Comparison of ENCODE assay signal across 15 cellular contexts in genomic region chr13:114104626-114105350, GRCh38. TPM values are rescaled to one million over a fixed set of nuclear protein-coding genes. Genes with fewer than 3 reads are reported as not detected.
DNase-seq lines count a peak whose midpoint lies in the region; ATAC-seq and TF ChIP-seq lines count a peak whose summit lies in the region.
"Had no signal": no experiment of that assay in that cellular context is flagged by ENCODE, and none has a peak within 500 bp of the region (broad histone marks: within the 10 kb centered on the region; RNA-seq: fewer than 3 reads in every experiment).

No MANE protein-coding gene starts in this region.

- no peak overlapping the region for H3K4me3 ChIP-seq in CD8-positive, alpha-beta memory T cell (ENCODE audit: low read length)
- no peak overlapping the region for H3K4me3 ChIP-seq in RWPE2 (ENCODE audit: severe bottlenecking)
- H3K4me3 ChIP-seq in right atrium auricular region: no peak overlapping the region
- H3K4me3 ChIP-seq in sigmoid colon: no peak overlapping the region
- H3K4me3 ChIP-seq in foreskin fibroblast (ENCODE audit: low read depth in 1 of 2, low read length in 2 of 2): no peak overlapping the region
- H3K4me3 ChIP-seq: colonic mucosa had no signal

- H3K4me1 Mint-ChIP-seq in CD8-positive, alpha-beta memory T cell: peaks cover 66 to 90% (median 71%) of the 10 kb centered on the region in 3 donors

- POLR2A ChIA-PET in CD8-positive, alpha-beta memory T cell (lab: Charles Lee): no interaction called here
- POLR2A ChIA-PET in HEK293T (lab: Yijun Ruan, JAX): no interaction called here
- POLR2A ChIA-PET in GM10248 (lab: Yijun Ruan, JAX): no interaction called here

- TF ChIP-seq CTCF in RWPE2 (IDR thresholded peaks at IDR 0.05; ENCODE audit: poor library complexity, severe bottlenecking) (no peak), right atrium auricular region (IDR thresholded peaks at IDR 0.05) (no peak), sigmoid colon (IDR thresholded peaks at IDR 0.05) (no peak), foreskin fibroblast (IDR thresholded peaks at IDR 0.05; ENCODE audit: low read depth, low read length) (no peak), GM10248 (IDR thresholded peaks at IDR 0.05; ENCODE audit: control extremely low read depth, extremely low read depth, low read depth, missing control alignments) (no peak)

- H3K27me3 Mint-ChIP-seq in CD8-positive, alpha-beta memory T cell: peaks cover 0 to 6% of the 10 kb centered on the region in 2 donors

- peak overlapping the region; percentile 27 to 82 (median 67) for H3K4me3 Mint-ChIP-seq in CD8-positive, alpha-beta memory T cell

- ATAC-seq in RWPE2 (ENCODE audit: low read depth): no peak

- H3K36me3 ChIP-seq in CD8-positive, alpha-beta memory T cell (ENCODE audit: insufficient read depth, low read length): peaks cover 21% of the 10 kb centered on the region
- no peaks in the 10 kb centered on the region for H3K36me3 ChIP-seq in RWPE2 (ENCODE audit: low read depth)
- no peaks in the 10 kb centered on the region for H3K36me3 ChIP-seq in right atrium auricular region
- no peaks in the 10 kb centered on the region for H3K36me3 ChIP-seq in sigmoid colon
- H3K36me3 ChIP-seq: colonic mucosa had no signal

- no peak for TF ChIP-seq POLR2A in sigmoid colon (IDR thresholded peaks at IDR 0.05)

- peaks cover 0 to 65% (median 7%) of the 10 kb centered on the region in 3 donors for H3K36me3 Mint-ChIP-seq in CD8-positive, alpha-beta memory T cell

- WGBS in sigmoid colon, 2 donors: 80 to 87% methylated on average over 23 of the region's 23 CpGs

- peaks cover 0 to 7% (median 0%) of the 10 kb centered on the region in 5 donors for H3K9me3 Mint-ChIP-seq in CD8-positive, alpha-beta memory T cell
- H3K9me3 Mint-ChIP-seq: activated T-helper 2 cell treated with anti-CD3 and anti-CD28 coated beads, Interferon-gamma antibody, Interleukin-2, Interleukin-4, amounts not matched to agents 10 μg/mL and 5 μg/mL and 100 μg/mL, durations not matched to agents 14 hours and 24 hours and 36 hours had no signal

- CTCF ChIA-PET in CD8-positive, alpha-beta memory T cell (lab: Charles Lee): no interaction called here
- CTCF ChIA-PET in HEK293T (lab: Yijun Ruan, JAX): no interaction called here
- CTCF ChIA-PET in GM10248 (lab: Yijun Ruan, JAX): interaction anchor here (2.2 kb wide), 1 partner anchor 10 kb away, joined by 8 read pairs; no protein-coding TSS in a partner anchor

- H3K27ac ChIP-seq in CD8-positive, alpha-beta memory T cell (ENCODE audit: low read depth, low read length): no peak overlapping the region
- H3K27ac ChIP-seq in RWPE2 (ENCODE audit: poor library complexity, severe bottlenecking) (no peak overlapping the region), right atrium auricular region (no peak overlapping the region), sigmoid colon (peak overlapping the region; percentile 54 to 88 (median 68))
- H3K27ac ChIP-seq: colonic mucosa had no signal

- peak overlapping the region; percentile 71 to 97 (median 82) for H3K27ac Mint-ChIP-seq in CD8-positive, alpha-beta memory T cell
- H3K27ac Mint-ChIP-seq: activated T-helper 2 cell treated with anti-CD3 and anti-CD28 coated beads, Interferon-gamma antibody, Interleukin-2, Interleukin-4, amounts not matched to agents 10 μg/mL and 5 μg/mL and 100 μg/mL, durations not matched to agents 14 hours and 24 hours and 36 hours had no signal

- no peaks in the 10 kb centered on the region for H3K27me3 ChIP-seq in CD8-positive, alpha-beta memory T cell (ENCODE audit: insufficient read depth, low read length, poor library complexity, severe bottlenecking)
- H3K27me3 ChIP-seq in RWPE2 (ENCODE audit: insufficient read depth, poor library complexity, severe bottlenecking) (no peaks in the 10 kb centered on the region), right atrium auricular region (no peaks in the 10 kb centered on the region), sigmoid colon (no peaks in the 10 kb centered on the region)
- H3K27me3 ChIP-seq: colonic mucosa had no signal

- H3K9me3 ChIP-seq in CD8-positive, alpha-beta memory T cell (ENCODE audit: low read length): no peaks in the 10 kb centered on the region
- H3K9me3 ChIP-seq in RWPE2 (ENCODE audit: severe bottlenecking): no peaks in the 10 kb centered on the region
- H3K9me3 ChIP-seq in right atrium auricular region: no peaks in the 10 kb centered on the region
- no peaks in the 10 kb centered on the region for H3K9me3 ChIP-seq in sigmoid colon
- H3K9me3 ChIP-seq: colonic mucosa had no signal

- DNase-seq in CD8-positive, alpha-beta memory T cell: peak in 1 of 5 donors; percentile 34
- DNase-seq in RWPE2 (ENCODE audit: low spot score) (peak; percentile 48), right atrium auricular region (ENCODE audit: low spot score) (peak; percentile 47), sigmoid colon (peak; percentile 64), HEK293T (ENCODE audit: extremely low spot score) (no peak), foreskin fibroblast (no peak), NCI-H345 treated with DMSO at 0.1 percent for 48 hours (lab: John Stamatoyannopoulos, UW; ENCODE audit: unreplicated experiment) (no peak), GM10248 (ENCODE audit: extremely low spot score) (no peak)
- DNase-seq: colonic mucosa; NCI-H2171; occipital lobe; RPMI8226; stimulated activated CD4-positive, alpha-beta T cell treated with anti-CD3 and anti-CD28 coated beads, Interleukin-1b, Interleukin-23, amount 100 ng/mL, for 48 hours; stimulated activated naive CD4-positive, alpha-beta T cell treated with Interleukin-2 at 50 U/mL for 16 hours had no signal

- H3K4me1 ChIP-seq in CD8-positive, alpha-beta memory T cell (ENCODE audit: insufficient read depth, low read length): peaks cover 87% of the 10 kb centered on the region
- no peaks in the 10 kb centered on the region for H3K4me1 ChIP-seq in RWPE2 (ENCODE audit: insufficient read depth, poor library complexity, severe bottlenecking)
- peaks cover 0 to 52% of the 10 kb centered on the region in 2 donors for H3K4me1 ChIP-seq in right atrium auricular region
- H3K4me1 ChIP-seq in sigmoid colon: peaks cover 0 to 61% (median 52%) of the 10 kb centered on the region in 4 donors
- H3K4me1 ChIP-seq: colonic mucosa had no signal

- no peak for TF ChIP-seq EP300 in sigmoid colon (IDR thresholded peaks at IDR 0.05)

- intact Hi-C loops in sigmoid colon (cut with DNase I): no loop called here

TF ChIP-seq in HEK293T, 16 proteins besides CTCF, POLR2A, EP300 and RAD21:
- TF ChIP-seq FOXM1 (IDR thresholded peaks at IDR 0.05; ENCODE audit: borderline replicate concordance) (no peak), FOXK2 (IDR thresholded peaks at IDR 0.05) (no peak)

RNA-seq across cellular contexts. Expression of gene RASA3, which starts 27.6 kb away (rescaled TPM):
- total RNA-seq in CD8-positive, alpha-beta memory T cell: 10 to 100 TPM; 26.4 to 27.1 TPM
- 123 TPM for polyA plus RNA-seq in CD8-positive, alpha-beta memory T cell
- total RNA-seq in right atrium auricular region (10 to 100 TPM; 10.2 to 13.2 TPM), sigmoid colon (10 to 100 TPM; 15.0 to 22.4 (median 17.8) TPM)
- polyA plus RNA-seq in sigmoid colon: 10 to 100 TPM in 1 of 3 donors, 1 to 10 TPM in 2; 4.2 to 16.9 (median 5.4) TPM

Comparison
In these comparisons a context has a peak if more than half of its experiments do, and no peak if none do; other contexts are left out.
1. DNase-seq: peak in RWPE2 (single experiment), right atrium auricular region (single experiment) and sigmoid colon (single experiment); none in HEK293T (single experiment), foreskin fibroblast (0 of 2), NCI-H345 treated with DMSO at 0.1 percent for 48 hours (single experiment) and GM10248 (single experiment).
2. H3K27ac ChIP-seq: peak in sigmoid colon (4 of 4); none in CD8-positive, alpha-beta memory T cell (single experiment), RWPE2 (single experiment) and right atrium auricular region (0 of 2).